ENCODE assay signal across 9 cellular contexts in genomic region chr7:157140118-157140905, GRCh38. TPM values are rescaled to one million over a fixed set of nuclear protein-coding genes. Genes with fewer than 3 reads are reported as not detected.
A peak's percentile ranks its signal among the peaks of the same experiment; 100 is the strongest.
DNase-seq lines count a peak whose midpoint lies in the region; ATAC-seq, FAIRE-seq and TF ChIP-seq lines count a peak whose summit lies in the region.
"Had no signal": no experiment of that assay in that cellular context is flagged by ENCODE, and none has a peak within 500 bp of the region (broad histone marks: within the 10 kb centered on the region; RNA-seq: fewer than 3 reads in every experiment).

No MANE protein-coding gene starts in this region.

- no peaks in the 10 kb centered on the region for H3K9me3 ChIP-seq in SK-N-MC (ENCODE audit: low read depth, low read length)

- in situ Hi-C loops in GM13977 (cut with MboI; ENCODE audit: low pct_unique_long_range_greater_than_20kb, low sequenced_read_pairs, unreplicated experiment), result no loop called here

- H3K27me3 Mint-ChIP-seq in progenitor cell of endocrine pancreas, result no peaks in the 10 kb centered on the region

- peaks cover 15% of the 10 kb centered on the region for H3K36me3 Mint-ChIP-seq in progenitor cell of endocrine pancreas (ENCODE audit: insufficient read depth)

- H3K9me3 Mint-ChIP-seq in progenitor cell of endocrine pancreas (ENCODE audit: low read depth), result no peaks in the 10 kb centered on the region

- H3K27ac ChIP-seq in SK-N-MC, result no peak overlapping the region

- peaks cover 38% of the 10 kb centered on the region for H3K36me3 ChIP-seq in SK-N-MC (ENCODE audit: insufficient read depth, low read length)

- peak overlapping the region; percentile 19 for H3K27ac Mint-ChIP-seq in progenitor cell of endocrine pancreas

- TF ChIP-seq CTCF in epithelial cell of esophagus (IDR thresholded peaks at IDR 0.05; ENCODE audit: insufficient read depth, low read depth, low read length, missing control alignments) (no peak), progenitor cell of endocrine pancreas (IDR thresholded peaks at IDR 0.05; ENCODE audit: unreplicated experiment) (no peak), GM13977 (IDR thresholded peaks at IDR 0.05; ENCODE audit: extremely low read depth, insufficient read depth, missing control alignments) (no peak)

- peak overlapping the region; percentile 98 for H3K9ac ChIP-seq in SK-N-MC (ENCODE audit: insufficient read length)

- FAIRE-seq in GM19239 (lab: Jason Lieb, UNC), result peak; percentile 11
- FAIRE-seq: HTR-8/SVneo had no signal

- no peak for DNase-seq in GM19239 (ENCODE audit: insufficient read length, low spot score)
- DNase-seq in SK-N-MC (ENCODE audit: low read depth, low spot score), result no peak
- no peak for DNase-seq in epithelial cell of esophagus (ENCODE audit: low read depth)
- no peak for DNase-seq in progenitor cell of endocrine pancreas (ENCODE audit: low spot score, unreplicated experiment)
- no peak for DNase-seq in COLO829 (ENCODE audit: low spot score)
- no peak for DNase-seq in GM13977 (ENCODE audit: low spot score)
- DNase-seq in DMS53 treated with DMSO at 0.1 percent for 48 hours (lab: John Stamatoyannopoulos, UW; ENCODE audit: unreplicated experiment), result no peak

- peaks cover 28% of the 10 kb centered on the region for H3K4me1 Mint-ChIP-seq in progenitor cell of endocrine pancreas (ENCODE audit: low read depth)

- ATAC-seq in HG03039 (IDR thresholded peaks at IDR 0.05; ENCODE audit: unreplicated experiment), result no peak

- peak overlapping the region; percentile 97 for H3K4me3 ChIP-seq in SK-N-MC
- peak overlapping the region; percentile 70 for H3K4me3 ChIP-seq in epithelial cell of esophagus (ENCODE audit: low read length)

- H3K4me3 Mint-ChIP-seq in progenitor cell of endocrine pancreas (ENCODE audit: low read depth), result peak overlapping the region; percentile 79

RNA-seq across cellular contexts. Expression of gene UBE3C, which starts 1.6 kb away (rescaled TPM):
- total RNA-seq in progenitor cell of endocrine pancreas, result 60.9 and 62.5 TPM in 2 replicates
